Comparison of ENCODE assay signal across 2 cellular contexts in the genomic region with DNA sequence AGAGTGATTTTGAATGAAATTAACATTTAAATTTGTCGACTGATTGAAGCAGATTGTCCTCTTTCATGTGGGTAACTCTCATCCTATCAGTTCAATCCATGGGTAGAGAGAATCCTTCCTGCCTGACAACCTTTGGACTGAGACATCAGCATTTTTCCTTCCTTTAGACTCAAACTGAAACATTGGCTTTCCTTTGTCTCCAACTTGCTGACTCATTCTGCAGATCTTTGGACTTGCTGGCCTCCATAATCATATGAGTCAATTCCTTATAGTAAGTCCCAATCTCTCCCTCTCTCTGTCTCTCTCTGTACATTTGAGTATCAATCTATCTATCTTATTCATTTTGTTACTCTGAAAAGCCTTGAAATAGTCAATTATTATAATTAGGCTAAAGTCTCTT.
TF ChIP-seq lines count a peak whose summit lies in the region.

No MANE protein-coding gene starts in this region.

TF ChIP-seq in A549, 52 proteins besides CTCF, POLR2A, EP300 and RAD21 (continued from another document):
- TF ChIP-seq ZFP36 (IDR thresholded peaks at IDR 0.05; ENCODE audit: borderline replicate concordance, partially characterized antibody) (no peak), JUNB (IDR thresholded peaks at IDR 0.05) (no peak)

TF ChIP-seq in GM23338, 12 proteins besides CTCF, POLR2A, EP300 and RAD21 (continued from another document):
- TF ChIP-seq STAT1 (IDR thresholded peaks at IDR 0.05; ENCODE audit: unreplicated experiment): no peak
- TF ChIP-seq, protein P1, sequence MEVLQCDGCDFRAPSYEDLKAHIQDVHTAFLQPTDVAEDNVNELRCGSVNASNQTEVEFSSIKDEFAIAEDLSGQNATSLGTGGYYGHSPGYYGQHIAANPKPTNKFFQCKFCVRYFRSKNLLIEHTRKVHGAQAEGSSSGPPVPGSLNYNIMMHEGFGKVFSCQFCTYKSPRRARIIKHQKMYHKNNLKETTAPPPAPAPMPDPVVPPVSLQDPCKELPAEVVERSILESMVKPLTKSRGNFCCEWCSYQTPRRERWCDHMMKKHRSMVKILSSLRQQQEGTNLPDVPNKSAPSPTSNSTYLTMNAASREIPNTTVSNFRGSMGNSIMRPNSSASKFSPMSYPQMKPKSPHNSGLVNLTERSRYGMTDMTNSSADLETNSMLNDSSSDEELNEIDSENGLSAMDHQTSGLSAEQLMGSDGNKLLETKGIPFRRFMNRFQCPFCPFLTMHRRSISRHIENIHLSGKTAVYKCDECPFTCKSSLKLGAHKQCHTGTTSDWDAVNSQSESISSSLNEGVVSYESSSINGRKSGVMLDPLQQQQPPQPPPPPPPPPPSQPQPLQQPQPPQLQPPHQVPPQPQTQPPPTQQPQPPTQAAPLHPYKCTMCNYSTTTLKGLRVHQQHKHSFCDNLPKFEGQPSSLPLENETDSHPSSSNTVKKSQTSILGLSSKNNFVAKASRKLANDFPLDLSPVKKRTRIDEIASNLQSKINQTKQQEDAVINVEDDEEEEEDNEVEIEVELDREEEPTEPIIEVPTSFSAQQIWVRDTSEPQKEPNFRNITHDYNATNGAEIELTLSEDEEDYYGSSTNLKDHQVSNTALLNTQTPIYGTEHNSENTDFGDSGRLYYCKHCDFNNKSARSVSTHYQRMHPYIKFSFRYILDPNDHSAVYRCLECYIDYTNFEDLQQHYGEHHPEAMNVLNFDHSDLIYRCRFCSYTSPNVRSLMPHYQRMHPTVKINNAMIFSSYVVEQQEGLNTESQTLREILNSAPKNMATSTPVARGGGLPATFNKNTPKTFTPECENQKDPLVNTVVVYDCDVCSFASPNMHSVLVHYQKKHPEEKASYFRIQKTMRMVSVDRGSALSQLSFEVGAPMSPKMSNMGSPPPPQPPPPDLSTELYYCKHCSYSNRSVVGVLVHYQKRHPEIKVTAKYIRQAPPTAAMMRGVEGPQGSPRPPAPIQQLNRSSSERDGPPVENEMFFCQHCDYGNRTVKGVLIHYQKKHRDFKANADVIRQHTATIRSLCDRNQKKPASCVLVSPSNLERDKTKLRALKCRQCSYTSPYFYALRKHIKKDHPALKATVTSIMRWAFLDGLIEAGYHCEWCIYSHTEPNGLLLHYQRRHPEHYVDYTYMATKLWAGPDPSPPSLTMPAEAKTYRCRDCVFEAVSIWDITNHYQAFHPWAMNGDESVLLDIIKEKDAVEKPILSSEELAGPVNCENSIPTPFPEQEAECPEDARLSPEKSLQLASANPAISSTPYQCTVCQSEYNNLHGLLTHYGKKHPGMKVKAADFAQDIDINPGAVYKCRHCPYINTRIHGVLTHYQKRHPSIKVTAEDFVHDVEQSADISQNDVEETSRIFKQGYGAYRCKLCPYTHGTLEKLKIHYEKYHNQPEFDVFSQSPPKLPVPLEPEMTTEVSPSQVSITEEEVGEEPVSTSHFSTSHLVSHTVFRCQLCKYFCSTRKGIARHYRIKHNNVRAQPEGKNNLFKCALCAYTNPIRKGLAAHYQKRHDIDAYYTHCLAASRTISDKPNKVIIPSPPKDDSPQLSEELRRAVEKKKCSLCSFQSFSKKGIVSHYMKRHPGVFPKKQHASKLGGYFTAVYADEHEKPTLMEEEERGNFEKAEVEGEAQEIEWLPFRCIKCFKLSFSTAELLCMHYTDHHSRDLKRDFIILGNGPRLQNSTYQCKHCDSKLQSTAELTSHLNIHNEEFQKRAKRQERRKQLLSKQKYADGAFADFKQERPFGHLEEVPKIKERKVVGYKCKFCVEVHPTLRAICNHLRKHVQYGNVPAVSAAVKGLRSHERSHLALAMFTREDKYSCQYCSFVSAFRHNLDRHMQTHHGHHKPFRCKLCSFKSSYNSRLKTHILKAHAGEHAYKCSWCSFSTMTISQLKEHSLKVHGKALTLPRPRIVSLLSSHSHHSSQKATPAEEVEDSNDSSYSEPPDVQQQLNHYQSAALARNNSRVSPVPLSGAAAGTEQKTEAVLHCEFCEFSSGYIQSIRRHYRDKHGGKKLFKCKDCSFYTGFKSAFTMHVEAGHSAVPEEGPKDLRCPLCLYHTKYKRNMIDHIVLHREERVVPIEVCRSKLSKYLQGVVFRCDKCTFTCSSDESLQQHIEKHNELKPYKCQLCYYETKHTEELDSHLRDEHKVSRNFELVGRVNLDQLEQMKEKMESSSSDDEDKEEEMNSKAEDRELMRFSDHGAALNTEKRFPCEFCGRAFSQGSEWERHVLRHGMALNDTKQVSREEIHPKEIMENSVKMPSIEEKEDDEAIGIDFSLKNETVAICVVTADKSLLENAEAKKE (CRISPR knock-in tag; IDR thresholded peaks at IDR 0.05): no peak
- TF ChIP-seq, protein P2, sequence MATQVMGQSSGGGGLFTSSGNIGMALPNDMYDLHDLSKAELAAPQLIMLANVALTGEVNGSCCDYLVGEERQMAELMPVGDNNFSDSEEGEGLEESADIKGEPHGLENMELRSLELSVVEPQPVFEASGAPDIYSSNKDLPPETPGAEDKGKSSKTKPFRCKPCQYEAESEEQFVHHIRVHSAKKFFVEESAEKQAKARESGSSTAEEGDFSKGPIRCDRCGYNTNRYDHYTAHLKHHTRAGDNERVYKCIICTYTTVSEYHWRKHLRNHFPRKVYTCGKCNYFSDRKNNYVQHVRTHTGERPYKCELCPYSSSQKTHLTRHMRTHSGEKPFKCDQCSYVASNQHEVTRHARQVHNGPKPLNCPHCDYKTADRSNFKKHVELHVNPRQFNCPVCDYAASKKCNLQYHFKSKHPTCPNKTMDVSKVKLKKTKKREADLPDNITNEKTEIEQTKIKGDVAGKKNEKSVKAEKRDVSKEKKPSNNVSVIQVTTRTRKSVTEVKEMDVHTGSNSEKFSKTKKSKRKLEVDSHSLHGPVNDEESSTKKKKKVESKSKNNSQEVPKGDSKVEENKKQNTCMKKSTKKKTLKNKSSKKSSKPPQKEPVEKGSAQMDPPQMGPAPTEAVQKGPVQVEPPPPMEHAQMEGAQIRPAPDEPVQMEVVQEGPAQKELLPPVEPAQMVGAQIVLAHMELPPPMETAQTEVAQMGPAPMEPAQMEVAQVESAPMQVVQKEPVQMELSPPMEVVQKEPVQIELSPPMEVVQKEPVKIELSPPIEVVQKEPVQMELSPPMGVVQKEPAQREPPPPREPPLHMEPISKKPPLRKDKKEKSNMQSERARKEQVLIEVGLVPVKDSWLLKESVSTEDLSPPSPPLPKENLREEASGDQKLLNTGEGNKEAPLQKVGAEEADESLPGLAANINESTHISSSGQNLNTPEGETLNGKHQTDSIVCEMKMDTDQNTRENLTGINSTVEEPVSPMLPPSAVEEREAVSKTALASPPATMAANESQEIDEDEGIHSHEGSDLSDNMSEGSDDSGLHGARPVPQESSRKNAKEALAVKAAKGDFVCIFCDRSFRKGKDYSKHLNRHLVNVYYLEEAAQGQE (IDR thresholded peaks at IDR 0.05; ENCODE audit: unreplicated experiment): no peak
- TF ChIP-seq EZH2phosphoT487 (IDR thresholded peaks at IDR 0.05; ENCODE audit: unreplicated experiment): no peak
- TF ChIP-seq EZH2 (IDR thresholded peaks at IDR 0.05; ENCODE audit: low read depth, unreplicated experiment): no peak
